Comparison of ENCODE assay signal across 34 cellular contexts in genomic region chrX:133706890-133707289, GRCh38.
"Had no signal": no experiment of that assay in that cellular context is flagged by ENCODE, and none has a peak within 500 bp of the region (broad histone marks: within the 10 kb centered on the region; RNA-seq: fewer than 3 reads in every experiment).

No MANE protein-coding gene starts in this region.

- DNase-seq: Karpas-422, Kasumi-1, MG63, MM.1S, MV-4-11, NCI-H1048, NCI-H1092, NCI-H1092 treated with DMSO at 0.1 percent for 48 hours, NCI-H1105, NCI-H1105 treated with DMSO at 0.1 percent for 48 hours, NCI-H1417, NCI-H1417 treated with DMSO at 0.1 percent for 48 hours, NCI-H1436, NCI-H1436 treated with DMSO at 0.1 percent for 48 hours, NCI-H146, NCI-H1694, NCI-H1694 treated with DMSO at 0.1 percent for 48 hours, NCI-H187, NCI-H187 treated with DMSO at 0.1 percent for 48 hours, NCI-H1930, NCI-H2029, NCI-H2029 treated with DMSO at 0.1 percent for 48 hours, NCI-H2081, NCI-H2081 treated with DMSO at 0.1 percent for 48 hours, NCI-H2107, NCI-H2171, NCI-H2171 treated with DMSO at 0.1 percent for 48 hours, NCI-H2227 treated with DMSO at 0.1 percent for 48 hours, NCI-H226, NCI-H345, NCI-H446, NCI-H446 treated with DMSO at 0.1 percent for 48 hours, NCI-H510A, NCI-H510A treated with DMSO at 0.1 percent for 48 hours had no signal

- H3K4me3 ChIP-seq: MG63 had no signal

- H3K27me3 ChIP-seq: MG63 had no signal

- H3K9me3 ChIP-seq: MG63 had no signal

- H3K36me3 ChIP-seq: MG63 had no signal
